Comparison of ENCODE assay signal across 1 cellular context in the genomic region with DNA sequence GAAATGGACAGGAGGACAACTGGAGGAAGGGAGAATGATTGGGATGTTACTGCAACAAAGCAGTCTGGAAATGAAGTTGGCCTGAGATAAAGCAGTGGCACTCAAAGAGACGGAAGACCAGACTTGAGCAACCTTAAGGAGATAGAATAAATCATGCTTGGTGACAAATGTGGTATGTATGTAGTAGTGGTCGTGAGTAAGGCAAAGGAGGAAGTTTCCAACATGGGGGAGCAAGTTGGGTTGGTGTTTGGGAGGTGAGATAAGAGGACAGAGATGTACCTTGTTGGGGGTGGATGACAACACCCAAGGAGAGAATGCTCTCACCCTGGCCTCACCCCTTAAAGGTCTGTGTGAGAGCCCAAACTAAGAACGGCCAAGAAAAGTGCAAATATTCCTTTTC.
TF ChIP-seq lines count a peak whose summit lies in the region.

No MANE protein-coding gene starts in this region.

TF ChIP-seq in K562, 482 proteins besides CTCF, POLR2A, EP300 and RAD21 (continued from another document):
- TF ChIP-seq, protein P1, sequence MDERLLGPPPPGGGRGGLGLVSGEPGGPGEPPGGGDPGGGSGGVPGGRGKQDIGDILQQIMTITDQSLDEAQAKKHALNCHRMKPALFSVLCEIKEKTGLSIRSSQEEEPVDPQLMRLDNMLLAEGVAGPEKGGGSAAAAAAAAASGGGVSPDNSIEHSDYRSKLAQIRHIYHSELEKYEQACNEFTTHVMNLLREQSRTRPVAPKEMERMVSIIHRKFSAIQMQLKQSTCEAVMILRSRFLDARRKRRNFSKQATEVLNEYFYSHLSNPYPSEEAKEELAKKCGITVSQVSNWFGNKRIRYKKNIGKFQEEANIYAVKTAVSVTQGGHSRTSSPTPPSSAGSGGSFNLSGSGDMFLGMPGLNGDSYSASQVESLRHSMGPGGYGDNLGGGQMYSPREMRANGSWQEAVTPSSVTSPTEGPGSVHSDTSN (CRISPR knock-in tag; IDR thresholded peaks at IDR 0.05; ENCODE audit: low read depth), result no peak
- TF ChIP-seq, protein P1 (tag; conservative IDR thresholded peaks at IDR 0.05; ENCODE audit: low read depth), result peak; percentile 51
- TF ChIP-seq EHMT2 (IDR thresholded peaks at IDR 0.05) (peak; percentile 70; the same call in 1 of the 2 replicates), BHLHE40 (IDR thresholded peaks at IDR 0.05; ENCODE audit: low read length) (no peak), CEBPB (tag; IDR thresholded peaks at IDR 0.05) (peak; percentile 45), E2F3 (CRISPR knock-in tag; IDR thresholded peaks at IDR 0.05) (no peak), YBX1 (IDR thresholded peaks at IDR 0.05) (no peak), ZNF589 (CRISPR knock-in tag; IDR thresholded peaks at IDR 0.05; ENCODE audit: low read depth) (no peak), ZNF584 (CRISPR knock-in tag; IDR thresholded peaks at IDR 0.05; ENCODE audit: low read depth) (no peak), SMARCA4 (IDR thresholded peaks at IDR 0.05) (0 out of 2 replicates have a peak, but pooled peaks have one; percentile 13), CBFA2T2 (conservative IDR thresholded peaks at IDR 0.05) (0 out of 2 replicates have a peak, but pooled peaks have one; percentile 15), KDM1A (IDR thresholded peaks at IDR 0.05) (0 out of 4 replicates have a peak, but pooled peaks have one; percentile 9 to 14), HMGN3 (IDR thresholded peaks at IDR 0.05; ENCODE audit: borderline replicate concordance, extremely low read depth, insufficient read length, low read depth, low read length) (no peak), MEIS2 (IDR thresholded peaks at IDR 0.05; ENCODE audit: partially characterized antibody) (peak; percentile 77), ZNF586 (CRISPR knock-in tag; conservative IDR thresholded peaks at IDR 0.05) (no peak), CBFA2T3 (IDR thresholded peaks at IDR 0.05) (peak; percentile 71)
- TF ChIP-seq, protein P2, sequence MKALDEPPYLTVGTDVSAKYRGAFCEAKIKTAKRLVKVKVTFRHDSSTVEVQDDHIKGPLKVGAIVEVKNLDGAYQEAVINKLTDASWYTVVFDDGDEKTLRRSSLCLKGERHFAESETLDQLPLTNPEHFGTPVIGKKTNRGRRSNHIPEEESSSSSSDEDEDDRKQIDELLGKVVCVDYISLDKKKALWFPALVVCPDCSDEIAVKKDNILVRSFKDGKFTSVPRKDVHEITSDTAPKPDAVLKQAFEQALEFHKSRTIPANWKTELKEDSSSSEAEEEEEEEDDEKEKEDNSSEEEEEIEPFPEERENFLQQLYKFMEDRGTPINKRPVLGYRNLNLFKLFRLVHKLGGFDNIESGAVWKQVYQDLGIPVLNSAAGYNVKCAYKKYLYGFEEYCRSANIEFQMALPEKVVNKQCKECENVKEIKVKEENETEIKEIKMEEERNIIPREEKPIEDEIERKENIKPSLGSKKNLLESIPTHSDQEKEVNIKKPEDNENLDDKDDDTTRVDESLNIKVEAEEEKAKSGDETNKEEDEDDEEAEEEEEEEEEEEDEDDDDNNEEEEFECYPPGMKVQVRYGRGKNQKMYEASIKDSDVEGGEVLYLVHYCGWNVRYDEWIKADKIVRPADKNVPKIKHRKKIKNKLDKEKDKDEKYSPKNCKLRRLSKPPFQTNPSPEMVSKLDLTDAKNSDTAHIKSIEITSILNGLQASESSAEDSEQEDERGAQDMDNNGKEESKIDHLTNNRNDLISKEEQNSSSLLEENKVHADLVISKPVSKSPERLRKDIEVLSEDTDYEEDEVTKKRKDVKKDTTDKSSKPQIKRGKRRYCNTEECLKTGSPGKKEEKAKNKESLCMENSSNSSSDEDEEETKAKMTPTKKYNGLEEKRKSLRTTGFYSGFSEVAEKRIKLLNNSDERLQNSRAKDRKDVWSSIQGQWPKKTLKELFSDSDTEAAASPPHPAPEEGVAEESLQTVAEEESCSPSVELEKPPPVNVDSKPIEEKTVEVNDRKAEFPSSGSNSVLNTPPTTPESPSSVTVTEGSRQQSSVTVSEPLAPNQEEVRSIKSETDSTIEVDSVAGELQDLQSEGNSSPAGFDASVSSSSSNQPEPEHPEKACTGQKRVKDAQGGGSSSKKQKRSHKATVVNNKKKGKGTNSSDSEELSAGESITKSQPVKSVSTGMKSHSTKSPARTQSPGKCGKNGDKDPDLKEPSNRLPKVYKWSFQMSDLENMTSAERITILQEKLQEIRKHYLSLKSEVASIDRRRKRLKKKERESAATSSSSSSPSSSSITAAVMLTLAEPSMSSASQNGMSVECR (CRISPR knock-in tag; IDR thresholded peaks at IDR 0.05), result no peak
- TF ChIP-seq, protein P3, sequence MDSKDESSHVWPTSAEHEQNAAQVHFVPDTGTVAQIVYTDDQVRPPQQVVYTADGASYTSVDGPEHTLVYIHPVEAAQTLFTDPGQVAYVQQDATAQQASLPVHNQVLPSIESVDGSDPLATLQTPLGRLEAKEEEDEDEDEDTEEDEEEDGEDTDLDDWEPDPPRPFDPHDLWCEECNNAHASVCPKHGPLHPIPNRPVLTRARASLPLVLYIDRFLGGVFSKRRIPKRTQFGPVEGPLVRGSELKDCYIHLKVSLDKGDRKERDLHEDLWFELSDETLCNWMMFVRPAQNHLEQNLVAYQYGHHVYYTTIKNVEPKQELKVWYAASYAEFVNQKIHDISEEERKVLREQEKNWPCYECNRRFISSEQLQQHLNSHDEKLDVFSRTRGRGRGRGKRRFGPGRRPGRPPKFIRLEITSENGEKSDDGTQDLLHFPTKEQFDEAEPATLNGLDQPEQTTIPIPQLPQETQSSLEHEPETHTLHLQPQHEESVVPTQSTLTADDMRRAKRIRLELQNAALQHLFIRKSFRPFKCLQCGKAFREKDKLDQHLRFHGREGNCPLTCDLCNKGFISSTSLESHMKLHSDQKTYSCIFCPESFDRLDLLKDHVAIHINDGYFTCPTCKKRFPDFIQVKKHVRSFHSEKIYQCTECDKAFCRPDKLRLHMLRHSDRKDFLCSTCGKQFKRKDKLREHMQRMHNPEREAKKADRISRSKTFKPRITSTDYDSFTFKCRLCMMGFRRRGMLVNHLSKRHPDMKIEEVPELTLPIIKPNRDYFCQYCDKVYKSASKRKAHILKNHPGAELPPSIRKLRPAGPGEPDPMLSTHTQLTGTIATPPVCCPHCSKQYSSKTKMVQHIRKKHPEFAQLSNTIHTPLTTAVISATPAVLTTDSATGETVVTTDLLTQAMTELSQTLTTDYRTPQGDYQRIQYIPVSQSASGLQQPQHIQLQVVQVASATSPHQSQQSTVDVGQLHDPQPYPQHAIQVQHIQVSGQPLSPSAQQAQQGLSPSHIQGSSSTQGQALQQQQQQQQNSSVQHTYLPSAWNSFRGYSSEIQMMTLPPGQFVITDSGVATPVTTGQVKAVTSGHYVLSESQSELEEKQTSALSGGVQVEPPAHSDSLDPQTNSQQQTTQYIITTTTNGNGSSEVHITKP (IDR thresholded peaks at IDR 0.05; ENCODE audit: partially characterized antibody), result peak; percentile 59
- TF ChIP-seq, protein P4, sequence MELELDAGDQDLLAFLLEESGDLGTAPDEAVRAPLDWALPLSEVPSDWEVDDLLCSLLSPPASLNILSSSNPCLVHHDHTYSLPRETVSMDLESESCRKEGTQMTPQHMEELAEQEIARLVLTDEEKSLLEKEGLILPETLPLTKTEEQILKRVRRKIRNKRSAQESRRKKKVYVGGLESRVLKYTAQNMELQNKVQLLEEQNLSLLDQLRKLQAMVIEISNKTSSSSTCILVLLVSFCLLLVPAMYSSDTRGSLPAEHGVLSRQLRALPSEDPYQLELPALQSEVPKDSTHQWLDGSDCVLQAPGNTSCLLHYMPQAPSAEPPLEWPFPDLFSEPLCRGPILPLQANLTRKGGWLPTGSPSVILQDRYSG (tag; conservative IDR thresholded peaks at IDR 0.05; ENCODE audit: low read depth), result no peak
